ENCODE assay signal across 1 cellular context in genomic region chr17:76444518-76445311, GRCh38.
TF ChIP-seq lines count a peak whose summit lies in the region.

No MANE protein-coding gene starts in this region.

TF ChIP-seq in K562, 482 proteins besides CTCF, POLR2A, EP300 and RAD21:
- TF ChIP-seq KDM1A (IDR thresholded peaks at IDR 0.05) (0 out of 4 replicates have a peak, but pooled peaks of 1 of the 2 experiments have one; percentile 13), YY1 (IDR thresholded peaks at IDR 0.05; ENCODE audit: borderline replicate concordance in 1 of 3, control insufficient read depth in 1 of 3, extremely low read depth in 1 of 3, insufficient read depth in 3 of 3, insufficient read length in 1 of 3, insufficient replicate concordance in 2 of 3, low read depth in 1 of 3, low read length in 2 of 3) (peak in 1 of 3 experiments; percentile 41), HLTF (IDR thresholded peaks at IDR 0.05) (no peak), KDM5B (IDR thresholded peaks at IDR 0.05; ENCODE audit: insufficient replicate concordance, low read depth, low read length) (peak; percentile 46), ZNF384 (IDR thresholded peaks at IDR 0.05; ENCODE audit: low read depth, low read length) (peak; percentile 95), ATF7 (IDR thresholded peaks at IDR 0.05) (peak; percentile 81), JUNB (CRISPR knock-in tag; conservative IDR thresholded peaks at IDR 0.05) (no peak), MAFK (IDR thresholded peaks at IDR 0.05; ENCODE audit: low read length) (peak; percentile 62; the same call in 1 of the 2 replicates), JUND (IDR thresholded peaks at IDR 0.05; ENCODE audit: borderline replicate concordance, low read depth, low read length) (no peak), JUND (tag; IDR thresholded peaks at IDR 0.05; ENCODE audit: borderline replicate concordance, low read depth, low read length) (peak; percentile 41; the same call in 2 of the 3 replicates), ATF2 (CRISPR knock-in tag; IDR thresholded peaks at IDR 0.05) (peak; percentile 44; the same call in 1 of the 2 replicates), ZNF224 (CRISPR knock-in tag; IDR thresholded peaks at IDR 0.05) (no peak), ZNF316 (IDR thresholded peaks at IDR 0.05) (peak; percentile 96), BACH1 (tag; IDR thresholded peaks at IDR 0.05) (peak; percentile 72; the same call in 1 of the 2 replicates), MAFF (IDR thresholded peaks at IDR 0.05; ENCODE audit: low read length) (peak; percentile 59; the same call in 1 of the 2 replicates), SMARCA4 (IDR thresholded peaks at IDR 0.05) (peak; percentile 46; the same call in 1 of the 2 replicates), C11orf30 (IDR thresholded peaks at IDR 0.05; ENCODE audit: low read depth) (peak; percentile 82), PKNOX1 (IDR thresholded peaks at IDR 0.05) (peak; percentile 16; the same call in 1 of the 2 replicates), MAFG (tag; conservative IDR thresholded peaks at IDR 0.05) (peak; percentile 92), STAT5A (IDR thresholded peaks at IDR 0.05; ENCODE audit: borderline replicate concordance, low read length) (no peak), TBP (optimal IDR thresholded peaks at IDR 0.05; ENCODE audit: low read depth, low read length) (peak; percentile 33), PRDM10 (IDR thresholded peaks at IDR 0.05; ENCODE audit: partially characterized antibody) (peak; percentile 18), DPF2 (IDR thresholded peaks at IDR 0.05) (peak; percentile 45; the same call in 1 of the 2 replicates), ATF3 (IDR thresholded peaks at IDR 0.05) (peak; percentile 91), ATF3 (CRISPR knock-in tag; conservative IDR thresholded peaks at IDR 0.05) (no peak), NFE2L1 (tag; IDR thresholded peaks at IDR 0.05; ENCODE audit: borderline replicate concordance, low read depth) (0 out of 2 replicates have a peak, but pooled peaks have one; percentile 47), SAFB2 (IDR thresholded peaks at IDR 0.05; ENCODE audit: borderline replicate concordance, low read depth, low read length, severe bottlenecking) (no peak), THRAP3 (IDR thresholded peaks at IDR 0.05; ENCODE audit: borderline replicate concordance) (no peak), NFE2 (IDR thresholded peaks at IDR 0.05; ENCODE audit: low read depth) (peak; percentile 81), SMARCC2 (IDR thresholded peaks at IDR 0.05; ENCODE audit: low read depth) (peak; percentile 25; the same call in 1 of the 2 replicates)
